ENCODE assay signal across 8 cellular contexts in genomic region chr1:35894183-35894582, GRCh38. TPM values are rescaled to one million over a fixed set of nuclear protein-coding genes. Genes with fewer than 3 reads are reported as not detected.
A peak's percentile ranks its signal among the peaks of the same experiment; 100 is the strongest.
DNase-seq lines count a peak whose midpoint lies in the region; ATAC-seq and TF ChIP-seq lines count a peak whose summit lies in the region.

No MANE protein-coding gene starts in this region.

- H3K27me3 Mint-ChIP-seq in Calu3 (ENCODE audit: unreplicated experiment), result no peaks in the 10 kb centered on the region

- no peaks in the 10 kb centered on the region for H3K4me1 Mint-ChIP-seq in Calu3 (ENCODE audit: low read depth, unreplicated experiment)

- peak in 47 of 76 experiments; percentile 5 to 68 (median 30) for DNase-seq in HUDEP-2 (lab: John Stamatoyannopoulos, UW; ENCODE audit: unreplicated experiment in 76 of 76)
- peak; percentile 55 for DNase-seq in choroid plexus epithelial cell (ENCODE audit: low read depth)
- peak; percentile 71 for DNase-seq in pons (ENCODE audit: low spot score)
- DNase-seq in Calu3, result no peak
- no peak for DNase-seq in dermis blood vessel endothelial cell
- no peak for DNase-seq in NCI-H1105 treated with DMSO at 0.1 percent for 48 hours (lab: John Stamatoyannopoulos, UW)
- no peak for DNase-seq in stimulated activated CD4-positive, alpha-beta T cell treated with anti-CD3 and anti-CD28 coated beads, Interleukin-4, amount 100 ng/mL, for 24 hours

- CTCF ChIA-PET in Calu3 (lab: Charles Lee), result no interaction called here

- peak; percentile 57 for ATAC-seq in GM21360 (IDR thresholded peaks at IDR 0.05; ENCODE audit: unreplicated experiment)

- peaks cover 7% of the 10 kb centered on the region for H3K36me3 Mint-ChIP-seq in Calu3 (ENCODE audit: insufficient read depth, unreplicated experiment)

- TF ChIP-seq CTCF in choroid plexus epithelial cell (conservative IDR thresholded peaks at IDR 0.05; ENCODE audit: low read depth, low read length), result no peak
- TF ChIP-seq CTCF in Calu3 (IDR thresholded peaks at IDR 0.05; ENCODE audit: unreplicated experiment), result no peak

- no peaks in the 10 kb centered on the region for H3K9me3 Mint-ChIP-seq in Calu3 (ENCODE audit: low read depth, unreplicated experiment)

- no peak overlapping the region for H3K4me3 Mint-ChIP-seq in Calu3 (ENCODE audit: low read depth, unreplicated experiment)

- intact Hi-C loops in Calu3 (cut with micrococcal nuclease; ENCODE audit: unreplicated experiment), result no loop called here

- H3K27ac Mint-ChIP-seq in Calu3 (ENCODE audit: unreplicated experiment), result no peak overlapping the region

- no TSS peak for BruUV-seq in Calu3 (replicated peaks; lab: Mats Ljungman, UMichigan)

- H3K4me3 ChIP-seq in choroid plexus epithelial cell (ENCODE audit: low read depth, low read length), result no peak overlapping the region

RNA-seq across cellular contexts. Expression of gene AGO1, which starts 11.2 kb away (rescaled TPM):
- total RNA-seq in Calu3 (2022) (30.0 and 34.4 TPM in 2 replicates), dermis blood vessel endothelial cell (9.7 and 29.3 TPM in 2 replicates)

RNA-seq across cellular contexts. Expression of gene AGO3, which starts 36.7 kb away (rescaled TPM):
- total RNA-seq in Calu3 (2022), result 28.5 and 29.8 TPM in 2 replicates
- total RNA-seq in dermis blood vessel endothelial cell, result 20.8 and 21.8 TPM in 2 replicates

Comparison
In these comparisons a context has a peak if more than half of its experiments do, and no peak if none do; other contexts are left out.
1. DNase-seq: peak in HUDEP-2 (47 of 76), choroid plexus epithelial cell (single experiment) and pons (single experiment); none in Calu3 (single experiment), dermis blood vessel endothelial cell (single experiment), NCI-H1105 treated with DMSO at 0.1 percent for 48 hours (single experiment) and stimulated activated CD4-positive, alpha-beta T cell treated with anti-CD3 and anti-CD28 coated beads, Interleukin-4, amount 100 ng/mL, for 24 hours (single experiment).